ENCODE assay signal across 37 cellular contexts in genomic region chr6:100996409-100996808, GRCh38.
"Had no signal": no experiment of that assay in that cellular context is flagged by ENCODE, and none has a peak within 500 bp of the region (broad histone marks: within the 10 kb centered on the region; RNA-seq: fewer than 3 reads in every experiment).

No MANE protein-coding gene starts in this region.

- H3K4me1 ChIP-seq: adrenal gland, body of pancreas, breast epithelium had no signal

- H3K9me3 Mint-ChIP-seq: activated CD4-positive, alpha-beta T cell treated with anti-CD3 and anti-CD28 coated beads, Interleukin-2, amount 10 ng/mL, durations not matched to agents 7 days and 5 days; activated naive CD4-positive, alpha-beta T cell treated with anti-CD3 and anti-CD28 coated beads for 36 hours; activated T-cell treated with anti-CD3 and anti-CD28 coated beads, Interleukin-2, amount 50 U/mL, for 4 hours; activated T-helper 1 cell treated with anti-CD3 and anti-CD28 coated beads, Interleukin-12 subunit alpha, Interleukin-12 subunit beta, Interleukin-2, Interleukin-4 antibody, amounts not matched to agents 30 ng/mL and 10 ng/mL and 1 ng/mL, durations not matched to agents 14 hours and 24 hours and 36 hours; T-helper 1 cell treated with Interleukin-12 subunit alpha and Interleukin-12 subunit beta and Interleukin-4 antibody, amounts not matched to agents 30 μg/mL and 1 μg/mL, for 36 hours; T-helper 2 cell treated with Interferon-gamma antibody and Interleukin-4, amounts not matched to agents 5 μg/mL and 100 μg/mL, for 36 hours had no signal

- H3K27ac Mint-ChIP-seq: activated CD4-positive, alpha-beta memory T cell treated with anti-CD3 and anti-CD28 coated beads, Interleukin-2, amount 10 ng/mL, durations not matched to agents 7 days and 5 days; activated CD4-positive, alpha-beta T cell treated with anti-CD3 and anti-CD28 coated beads for 36 hours; activated CD4-positive, alpha-beta T cell treated with anti-CD3 and anti-CD28 coated beads, Interleukin-2, amount 10 ng/mL, durations not matched to agents 7 days and 5 days; activated CD8-positive, alpha-beta memory T cell treated with anti-CD3 and anti-CD28 coated beads, Interleukin-2, amount 10 ng/mL, durations not matched to agents 7 days and 5 days; activated CD8-positive, alpha-beta T cell treated with anti-CD3 and anti-CD28 coated beads, Interleukin-2, amount 10 ng/mL, durations not matched to agents 7 days and 5 days; activated naive CD4-positive, alpha-beta T cell treated with anti-CD3 and anti-CD28 coated beads for 36 hours; activated naive CD4-positive, alpha-beta T cell treated with anti-CD3 and anti-CD28 coated beads, Interleukin-2, amount 50 U/mL, for 72 hours; activated naive CD8-positive, alpha-beta T cell treated with anti-CD3 and anti-CD28 coated beads for 36 hours; activated T-cell treated with anti-CD3 and anti-CD28 coated beads, Interleukin-2, amount 50 U/mL, for 72 hours; activated T-helper 1 cell treated with anti-CD3 and anti-CD28 coated beads, Interleukin-12 subunit alpha, Interleukin-12 subunit beta, Interleukin-2, Interleukin-4 antibody, amounts not matched to agents 30 ng/mL and 10 ng/mL and 1 ng/mL, durations not matched to agents 14 hours and 24 hours and 36 hours; activated T-helper 17 cell treated with anti-CD3 and anti-CD28 coated beads, Interleukin-2, amount 50 U/mL, for 72 hours; T-helper 1 cell treated with Interleukin-12 subunit alpha and Interleukin-12 subunit beta and Interleukin-4 antibody, amounts not matched to agents 30 μg/mL and 1 μg/mL, for 36 hours; T-helper 2 cell treated with Interferon-gamma antibody and Interleukin-4, amounts not matched to agents 5 μg/mL and 100 μg/mL, for 36 hours; WTC11 had no signal

- H3K36me3 Mint-ChIP-seq: activated CD8-positive, alpha-beta memory T cell treated with anti-CD3 and anti-CD28 coated beads, Interleukin-2, amount 10 ng/mL, durations not matched to agents 7 days and 5 days; activated naive CD8-positive, alpha-beta T cell treated with anti-CD3 and anti-CD28 coated beads for 36 hours had no signal

- H3K27me3 Mint-ChIP-seq: activated CD4-positive, alpha-beta memory T cell treated with anti-CD3 and anti-CD28 coated beads, Interleukin-2, amount 10 ng/mL, durations not matched to agents 7 days and 5 days; activated CD4-positive, alpha-beta T cell treated with anti-CD3 and anti-CD28 coated beads, Interleukin-2, amount 10 ng/mL, durations not matched to agents 7 days and 5 days; activated CD8-positive, alpha-beta memory T cell treated with anti-CD3 and anti-CD28 coated beads, Interleukin-2, amount 10 ng/mL, durations not matched to agents 7 days and 5 days had no signal

- H3K4me3 ChIP-seq: adrenal gland, body of pancreas, breast epithelium had no signal

- ATAC-seq: activated CD4-positive, alpha-beta T cell treated with anti-CD3 and anti-CD28 coated beads for 36 hours; activated CD4-positive, CD25-positive, alpha-beta regulatory T cell treated with anti-CD3 and anti-CD28 coated beads, Interleukin-2, amount 50 U/mL, for 24 hours; activated CD8-positive, alpha-beta memory T cell treated with anti-CD3 and anti-CD28 coated beads, Interleukin-2, amount 10 ng/mL, durations not matched to agents 7 days and 5 days; activated CD8-positive, alpha-beta T cell treated with anti-CD3 and anti-CD28 coated beads, Interleukin-2, amount 10 ng/mL, durations not matched to agents 7 days and 5 days; activated naive CD4-positive, alpha-beta T cell treated with anti-CD3 and anti-CD28 coated beads, Interleukin-2, amount 50 U/mL, for 72 hours; activated T-cell treated with anti-CD3 and anti-CD28 coated beads, Interleukin-2, amount 50 U/mL, for 4 hours; activated T-cell treated with anti-CD3 and anti-CD28 coated beads, Interleukin-2, amount 50 U/mL, for 72 hours; activated T-helper 17 cell treated with anti-CD3 and anti-CD28 coated beads, Interleukin-2, amount 50 U/mL, for 72 hours; body of pancreas; WTC11 had no signal

- H3K36me3 ChIP-seq: adrenal gland, brain microvascular endothelial cell, breast epithelium, WERI-Rb-1 had no signal

- H3K27me3 ChIP-seq: adrenal gland, body of pancreas, brain microvascular endothelial cell, breast epithelium had no signal

- H3K4me3 Mint-ChIP-seq: activated CD4-positive, alpha-beta memory T cell treated with anti-CD3 and anti-CD28 coated beads, Interleukin-2, amount 10 ng/mL, durations not matched to agents 7 days and 5 days; activated CD4-positive, alpha-beta T cell treated with anti-CD3 and anti-CD28 coated beads for 36 hours; activated CD4-positive, alpha-beta T cell treated with anti-CD3 and anti-CD28 coated beads, Interleukin-2, amount 10 ng/mL, durations not matched to agents 7 days and 5 days; activated CD8-positive, alpha-beta memory T cell treated with anti-CD3 and anti-CD28 coated beads, Interleukin-2, amount 10 ng/mL, durations not matched to agents 7 days and 5 days; activated CD8-positive, alpha-beta T cell treated with anti-CD3 and anti-CD28 coated beads, Interleukin-2, amount 10 ng/mL, durations not matched to agents 7 days and 5 days; activated naive CD4-positive, alpha-beta T cell treated with anti-CD3 and anti-CD28 coated beads for 36 hours; activated naive CD8-positive, alpha-beta T cell treated with anti-CD3 and anti-CD28 coated beads for 36 hours; activated T-cell treated with anti-CD3 and anti-CD28 coated beads, Interleukin-2, amount 50 U/mL, for 4 hours; activated T-cell treated with anti-CD3 and anti-CD28 coated beads, Interleukin-2, amount 50 U/mL, for 72 hours; activated T-helper 1 cell treated with anti-CD3 and anti-CD28 coated beads, Interleukin-12 subunit alpha, Interleukin-12 subunit beta, Interleukin-2, Interleukin-4 antibody, amounts not matched to agents 30 ng/mL and 10 ng/mL and 1 ng/mL, durations not matched to agents 14 hours and 24 hours and 36 hours; activated T-helper 17 cell treated with anti-CD3 and anti-CD28 coated beads, Interleukin-2, amount 50 U/mL, for 72 hours; T-helper 1 cell treated with Interleukin-12 subunit alpha and Interleukin-12 subunit beta and Interleukin-4 antibody, amounts not matched to agents 30 μg/mL and 1 μg/mL, for 36 hours; T-helper 2 cell treated with Interferon-gamma antibody and Interleukin-4, amounts not matched to agents 5 μg/mL and 100 μg/mL, for 36 hours; WTC11 had no signal

- H3K27ac ChIP-seq: adrenal gland, body of pancreas, brain microvascular endothelial cell, breast epithelium, WERI-Rb-1 had no signal

- H3K9me3 ChIP-seq: adrenal gland, body of pancreas, breast epithelium had no signal

- DNase-seq: activated CD4-positive, alpha-beta memory T cell treated with anti-CD3 and anti-CD28 coated beads, Interleukin-2, amount 10 ng/mL, durations not matched to agents 7 days and 5 days; activated CD4-positive, alpha-beta T cell treated with anti-CD3 and anti-CD28 coated beads for 1 hour; activated CD4-positive, alpha-beta T cell treated with anti-CD3 and anti-CD28 coated beads for 36 hours; activated CD4-positive, alpha-beta T cell treated with anti-CD3 and anti-CD28 coated beads for 48 hours; activated CD4-positive, alpha-beta T cell treated with anti-CD3 and anti-CD28 coated beads, Interleukin-2, amount 10 ng/mL, durations not matched to agents 7 days and 5 days; activated CD4-positive, alpha-beta T cell treated with anti-CD3 and anti-CD28 coated beads, Interleukin-2, amount 50 U/mL, for 48 hours; activated CD4-positive, CD25-positive, alpha-beta regulatory T cell; activated CD8-positive, alpha-beta memory T cell treated with anti-CD3 and anti-CD28 coated beads for 24 hours; activated CD8-positive, alpha-beta memory T cell treated with anti-CD3 and anti-CD28 coated beads, Interleukin-2, amount 10 ng/mL, durations not matched to agents 7 days and 5 days; activated CD8-positive, alpha-beta memory T cell treated with anti-CD3 and anti-CD28 coated beads, Interleukin-2, amount 50 U/mL, for 48 hours; activated CD8-positive, alpha-beta T cell treated with anti-CD3 and anti-CD28 coated beads, Interleukin-2, amount 10 ng/mL, durations not matched to agents 7 days and 5 days; activated effector memory CD4-positive, alpha-beta T cell treated with anti-CD3 and anti-CD28 coated beads, Interleukin-2, amount 50 U/mL, for 16 hours; activated gamma-delta T cell treated with Interleukin-2 at 50 U/mL for 16 hours; activated naive CD4-positive, alpha-beta T cell; activated naive CD4-positive, alpha-beta T cell treated with anti-CD3 and anti-CD28 coated beads for 36 hours; activated naive CD4-positive, alpha-beta T cell treated with anti-CD3 and anti-CD28 coated beads, Interleukin-2, amount 50 U/mL, for 16 hours; activated naive CD8-positive, alpha-beta T cell treated with anti-CD3 and anti-CD28 coated beads for 36 hours; activated T-cell treated with anti-CD3 and anti-CD28 coated beads, Interleukin-2, amount 50 U/mL, for 4 hours; activated T-cell treated with anti-CD3 and anti-CD28 coated beads, Interleukin-2, amount 50 U/mL, for 72 hours; adrenal gland; amniotic stem cell; aorta; body of pancreas; brain microvascular endothelial cell; central memory CD4-positive, alpha-beta T cell; T-helper 1 cell; T-helper 2 cell; T-helper 9 cell; WERI-Rb-1 had no signal

- H3K4me1 Mint-ChIP-seq: activated CD4-positive, alpha-beta memory T cell treated with anti-CD3 and anti-CD28 coated beads, Interleukin-2, amount 10 ng/mL, durations not matched to agents 7 days and 5 days; activated CD4-positive, alpha-beta T cell treated with anti-CD3 and anti-CD28 coated beads for 36 hours; activated CD4-positive, alpha-beta T cell treated with anti-CD3 and anti-CD28 coated beads, Interleukin-2, amount 10 ng/mL, durations not matched to agents 7 days and 5 days; activated CD8-positive, alpha-beta memory T cell treated with anti-CD3 and anti-CD28 coated beads, Interleukin-2, amount 10 ng/mL, durations not matched to agents 7 days and 5 days; activated naive CD8-positive, alpha-beta T cell treated with anti-CD3 and anti-CD28 coated beads for 36 hours; activated T-helper 17 cell treated with anti-CD3 and anti-CD28 coated beads, Interleukin-2, amount 50 U/mL, for 72 hours had no signal
